8 cellular contexts compared by ENCODE assay signal in genomic region chr5:117336208-117336607, GRCh38.
"Had no signal": no experiment of that assay in that cellular context is flagged by ENCODE, and none has a peak within 500 bp of the region (broad histone marks: within the 10 kb centered on the region; RNA-seq: fewer than 3 reads in every experiment).

No MANE protein-coding gene starts in this region.

- H2AFZ ChIP-seq: GM23338 had no signal

- H3K4me3 ChIP-seq: GM23338, K562 had no signal

- H3K4me1 Mint-ChIP-seq: GM23338 had no signal

- H3K4me3 Mint-ChIP-seq: GM23338, H9 had no signal

- DNase-seq: H9, HCEC 1CT, IMR-90 had no signal

- FAIRE-seq: H1, H54, HTR-8/SVneo, K562 had no signal

- H3K4me2 ChIP-seq: GM23338 had no signal

- H3K27ac Mint-ChIP-seq: GM23338, H9 had no signal
